ENCODE assay signal across 1 cellular context in the genomic region with DNA sequence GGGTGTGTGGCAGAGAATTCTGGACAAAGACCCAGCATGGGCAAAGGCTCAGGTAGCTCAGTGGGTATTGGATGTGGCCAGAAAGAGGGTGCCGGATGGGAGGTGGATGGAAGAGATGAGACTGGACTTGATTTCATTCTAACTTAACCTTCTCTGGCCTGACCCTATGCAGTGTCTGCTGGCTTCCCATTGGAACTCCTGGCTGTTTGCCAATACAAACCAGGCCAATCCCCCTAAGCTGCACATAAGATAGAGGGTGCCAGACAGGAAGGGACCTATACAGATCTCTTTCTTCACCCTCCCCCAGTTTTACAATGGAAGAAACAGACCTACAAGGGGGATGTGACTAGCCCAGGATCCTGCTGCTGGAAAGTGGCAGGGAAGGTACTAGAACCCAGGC.
TF ChIP-seq lines count a peak whose summit lies in the region.

No MANE protein-coding gene starts in this region.

TF ChIP-seq in HCT116, 20 proteins besides CTCF, POLR2A, EP300 and RAD21 (continued from another document):
- TF ChIP-seq REST (IDR thresholded peaks at IDR 0.05; ENCODE audit: low read depth) (no peak), SIN3A (IDR thresholded peaks at IDR 0.05; ENCODE audit: low read depth) (no peak), ATF3 (IDR thresholded peaks at IDR 0.05) (no peak)
TF ChIP-seq in HCT116: peak in this region for 0.
